Comparison of ENCODE assay signal across 9 cellular contexts in genomic region chr4:173538903-173539445, GRCh38. TPM values are rescaled to one million over a fixed set of nuclear protein-coding genes. Genes with fewer than 3 reads are reported as not detected.
DNase-seq lines count a peak whose midpoint lies in the region; ATAC-seq, FAIRE-seq and TF ChIP-seq lines count a peak whose summit lies in the region.
"Had no signal": no experiment of that assay in that cellular context is flagged by ENCODE, and none has a peak within 500 bp of the region (broad histone marks: within the 10 kb centered on the region; RNA-seq: fewer than 3 reads in every experiment).

No MANE protein-coding gene starts in this region.

- H3K4me2 ChIP-seq in K562 (ENCODE audit: insufficient read depth, low read length) = peak overlapping the region; percentile 56; the same call in 1 of the 2 replicates

- WGBS in K562 (ENCODE audit: insufficient coverage, low coverage, missing lambda C conversion rate) = 28% methylated on average over 15 of the region's 15 CpGs

- TF ChIP-seq CTCF in K562 (IDR thresholded peaks at IDR 0.05 in 2 of 3, conservative IDR thresholded peaks at IDR 0.05 in 1 of 3; ENCODE audit: insufficient read depth in 2 of 3, low read depth in 1 of 3, low read length in 3 of 3) = no peak

- TF ChIP-seq EP300 in K562 (IDR thresholded peaks at IDR 0.05; ENCODE audit: low read length) = no peak

- H3K4me3 ChIP-seq in K562 (0 out of 2 replicates have a peak overlapping the region, but pooled peaks have one; percentile 3), mucosa of rectum (ENCODE audit: low read length in 2 of 2) (peak overlapping the region; percentile 52 to 62)

- H3K9me3 ChIP-seq in K562 (replicated peaks; ENCODE audit: control insufficient read depth, insufficient read depth, low read depth, low read length) (no peaks in the 10 kb centered on the region), mucosa of rectum (ENCODE audit: control insufficient read depth in 2 of 2, low read length in 2 of 2) (no peaks in the 10 kb centered on the region)

- no peaks in the 10 kb centered on the region for H3K9me1 ChIP-seq in K562 (ENCODE audit: control insufficient read depth, insufficient read depth, low read length)

- intact Hi-C loops in Right ventricle myocardium inferior (cut with DNase I) (loop anchor here (5.0 to 10.0 kb wide), 2 partner anchors 143 to 616 kb away; no protein-coding TSS in a partner anchor), cardiac septum (cut with DNase I) (loop anchor here (2.0 to 10.0 kb wide), 2 partner anchors 160 to 616 kb away; no protein-coding TSS in a partner anchor), K562 (cut with micrococcal nuclease) (no loop called here)

- H3K36me3 ChIP-seq in K562 (ENCODE audit: control insufficient read depth, insufficient read depth, low read length) = no peaks in the 10 kb centered on the region
- H3K36me3 ChIP-seq in mucosa of rectum (ENCODE audit: control insufficient read depth in 2 of 2, insufficient read depth in 2 of 2, low read length in 2 of 2) = no peaks in the 10 kb centered on the region

- H3K4me1 ChIP-seq in K562 (replicated peaks in 1 of 2; ENCODE audit: control insufficient read depth in 2 of 2, insufficient read depth in 2 of 2, low read length in 2 of 2) = peaks cover 0 to 11% of the 10 kb centered on the region in 2 experiments; a peak in 2 of 5 replicates
- peaks cover 5% of the 10 kb centered on the region in 2 donors for H3K4me1 ChIP-seq in mucosa of rectum (ENCODE audit: control insufficient read depth in 2 of 2, insufficient read depth in 2 of 2, low read length in 2 of 2)

- TF ChIP-seq POLR2A in K562 (conservative IDR thresholded peaks at IDR 0.05) = no peak

- no peak for TF ChIP-seq RAD21 in K562 (CRISPR knock-in tag; conservative IDR thresholded peaks at IDR 0.05 in 1 of 2, IDR thresholded peaks at IDR 0.05 in 1 of 2)

- ATAC-seq in Right ventricle myocardium inferior (peak; percentile 48), K562 (peak; percentile 49), GM21825 (IDR thresholded peaks at IDR 0.05; ENCODE audit: unreplicated experiment) (no peak), GM18517 (IDR thresholded peaks at IDR 0.05; ENCODE audit: unreplicated experiment) (no peak)

- H3K27me3 ChIP-seq in K562 (ENCODE audit: control insufficient read depth in 2 of 2, insufficient read depth in 2 of 2, low read length in 2 of 2) (peaks cover 0 to 9% of the 10 kb centered on the region in 2 experiments; a peak in 2 of 5 replicates), mucosa of rectum (ENCODE audit: control insufficient read depth in 2 of 2, insufficient read depth in 2 of 2, low read length in 2 of 2) (peaks cover 58 to 70% of the 10 kb centered on the region in 2 donors)

- no TSS peak for BruUV-seq in K562 (replicated peaks; lab: Mats Ljungman, UMichigan)

- H3K9ac ChIP-seq in K562 (ENCODE audit: insufficient read depth in 1 of 2, low read depth in 2 of 2, low read length in 2 of 2) = peak overlapping the region in 1 of 2 experiments; percentile 53; a peak in 1 of 4 replicates
- H3K9ac ChIP-seq in mucosa of rectum (ENCODE audit: low read depth in 1 of 2, low read length in 2 of 2) = no peak overlapping the region

- CTCF ChIA-PET in K562 (lab: Yijun Ruan, JAX; ENCODE audit: low intra/inter-chr PET ratio) = no interaction called here

- H3K79me2 ChIP-seq in K562 (ENCODE audit: control insufficient read depth, insufficient read depth, low read length) = no peaks in the 10 kb centered on the region

- H4K20me1 ChIP-seq in K562 (replicated peaks; ENCODE audit: control insufficient read depth, insufficient read depth, low read length) = no peaks in the 10 kb centered on the region

- DNase-seq in Right ventricle myocardium inferior (ENCODE audit: missing footprints) (no peak), cardiac septum (ENCODE audit: low spot score) (no peak), K562 (ENCODE audit: extremely low read depth in 1 of 4, low spot score in 3 of 4) (no peak), HK-2 (ENCODE audit: unreplicated experiment) (no peak), NCI-H446 (lab: John Stamatoyannopoulos, UW) (no peak)

- no peak for FAIRE-seq in K562 (lab: Jason Lieb, UNC)

- in situ Hi-C loops in K562 (cut with MboI) = no loop called here

- H3K27ac ChIP-seq in K562 (ENCODE audit: extremely low read depth, low read depth, low read length) (no peak overlapping the region), mucosa of rectum (ENCODE audit: low read depth in 2 of 2, low read length in 2 of 2) (peak overlapping the region in 1 of 2 donors; percentile 41)
- H3K27ac ChIP-seq: epithelial cell of prostate had no signal

- POLR2A ChIA-PET in K562 (lab: Yijun Ruan, JAX) = interaction anchor here (1.1 kb wide), 2 partner anchors 9 to 34 kb away, joined by 3 to 4 read pairs; partner anchors contain the start of gene HAND2

- H2AFZ ChIP-seq in K562 (ENCODE audit: low read depth, low read length) = peak overlapping the region; percentile 35; the same call in 1 of the 2 replicates

TF ChIP-seq in K562, 482 proteins besides CTCF, POLR2A, EP300 and RAD21:
- peak; percentile 44 for TF ChIP-seq CBX8 (IDR thresholded peaks at IDR 0.05; ENCODE audit: borderline replicate concordance, extremely low read depth, low read depth, low read length, poor library complexity, severe bottlenecking)
- no peak for TF ChIP-seq THRB (CRISPR knock-in tag; conservative IDR thresholded peaks at IDR 0.05)

RNA-seq across cellular contexts. Expression of gene HAND2, which starts 8.9 kb away (rescaled TPM):
- 151 TPM for total RNA-seq in Right ventricle myocardium inferior
- 161 TPM for total RNA-seq in cardiac septum
- 15.5 and 17.1 TPM in 2 replicates for total RNA-seq in K562 (2011; cell fraction: chromatin; rRNA removed; ENCODE audit: low replicate concordance)
- total RNA-seq in K562 (2011; cell fraction: nucleolus; rRNA removed) = 13.2 and 15.0 TPM in 2 replicates
- total RNA-seq in K562 (2011; cell fraction: nucleoplasm; rRNA removed) = 12.4 and 14.3 TPM in 2 replicates
- 11.8 and 12.8 TPM in 2 replicates for total RNA-seq in K562 (2014; rRNA removed)
- 3.0 and 3.3 TPM in 2 replicates for total RNA-seq in K562 (2014; rRNA removed; fragmentation: Illumina TruSeq; extraction: Trizol)
- total RNA-seq in K562 (2015; rRNA removed; fragmentation: Illumina TruSeq; extraction: Trizol) = 4.2 and 5.6 TPM in 2 replicates
- 6.0 and 6.6 TPM in 2 replicates for total RNA-seq in K562 (2021)
- 0.58 and 2.6 TPM in 2 replicates for polyA plus RNA-seq in K562 (2011; rRNA removed)
- polyA plus RNA-seq in K562 (2011; cell fraction: cytosol; rRNA removed) = 0.43 and 1.7 TPM in 2 replicates
- 0.94 and 6.5 TPM in 2 replicates for polyA plus RNA-seq in K562 (2011; cell fraction: nucleus; rRNA removed)
- 4.1 and 4.4 TPM in 2 replicates for polyA plus RNA-seq in K562 (2012)
- polyA plus RNA-seq in K562 (2014; fragmentation: Illumina TruSeq; extraction: Trizol) = 4.9 and 6.4 TPM in 2 replicates
- polyA plus RNA-seq in K562 (2014; fragmentation: Nextera tagmentation; extraction: Ambion mirVana) = 1 to 10 TPM; 1.7 to 2.0 TPM
- 4.9 and 6.6 TPM in 2 replicates for polyA plus RNA-seq in K562 (2014; rRNA removed)
- polyA minus RNA-seq in K562 (2011; rRNA and poly(A)+ RNA removed) = 0.30 and 2.8 TPM in 2 replicates
- polyA minus RNA-seq in K562 (2011; cell fraction: cytosol; rRNA and poly(A)+ RNA removed) = 2.8 TPM in 1 of 2 replicates, not detected in the other
- polyA minus RNA-seq in K562 (2011; cell fraction: nucleus; rRNA and poly(A)+ RNA removed) = 1.3 and 3.5 TPM in 2 replicates

Comparison
In these comparisons a context has a peak if more than half of its experiments do, and no peak if none do; other contexts are left out.
1. ATAC-seq: peak in Right ventricle myocardium inferior (single experiment) and K562 (single experiment); none in GM21825 (single experiment) and GM18517 (single experiment).